ENCODE assay signal across 1 cellular context in genomic region chr2:148531175-148532048, GRCh38.
TF ChIP-seq lines count a peak whose summit lies in the region.

No MANE protein-coding gene starts in this region.

TF ChIP-seq in GM12878, 131 proteins besides CTCF, POLR2A, EP300 and RAD21 (continued from another document):
- TF ChIP-seq ZBTB40 (IDR thresholded peaks at IDR 0.05; ENCODE audit: borderline replicate concordance) (no peak), YY1 (IDR thresholded peaks at IDR 0.05; ENCODE audit: low read depth, low read length) (no peak)
